Comparison of ENCODE assay signal across 4 cellular contexts in genomic region chr2:21386666-21387065, GRCh38.
"Had no signal": no experiment of that assay in that cellular context is flagged by ENCODE, and none has a peak within 500 bp of the region (broad histone marks: within the 10 kb centered on the region; RNA-seq: fewer than 3 reads in every experiment).

No MANE protein-coding gene starts in this region.

- ATAC-seq: HepG2, K562 had no signal

- H3K4me3 ChIP-seq: K562 had no signal

- H3K27ac ChIP-seq: HL-60, KMS-11 had no signal

- H3K4me2 ChIP-seq: KMS-11 had no signal

- H3K9ac ChIP-seq: KMS-11 had no signal
